In the genomic region with DNA sequence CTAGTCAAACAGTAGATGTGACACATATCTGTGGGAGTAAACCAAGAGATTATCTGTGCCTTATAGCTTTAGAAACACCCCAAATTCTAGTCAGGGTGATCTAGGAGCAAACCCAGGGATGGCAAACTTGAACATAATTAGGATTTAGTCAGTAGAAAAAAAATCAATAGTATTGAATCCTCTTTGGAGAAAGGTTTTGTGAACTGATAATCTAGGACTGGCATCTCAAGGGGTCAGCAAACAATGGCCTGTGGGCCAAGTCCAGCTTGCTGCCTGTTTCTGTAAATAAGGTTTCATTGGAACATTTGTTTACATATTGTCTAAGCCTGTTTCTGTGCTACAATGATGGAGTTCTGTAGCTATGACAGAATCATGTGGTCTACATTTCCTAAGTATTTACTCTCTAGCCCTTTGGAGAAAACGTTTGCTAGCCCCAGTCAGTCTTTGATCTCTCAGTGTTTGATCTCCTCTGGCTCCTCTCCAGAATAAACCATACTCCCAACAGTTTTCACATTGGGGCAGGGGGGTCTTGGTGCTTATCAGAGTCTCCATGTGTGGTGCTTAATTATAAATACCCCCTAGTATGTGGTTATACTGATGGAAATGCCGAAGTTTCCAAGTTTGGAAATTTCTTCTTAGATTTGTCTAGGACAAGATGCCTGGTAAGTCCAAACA, we compare ENCODE assay signal across 20 cellular contexts.
DNase-seq lines count a peak whose midpoint lies in the region; TF ChIP-seq lines count a peak whose summit lies in the region.
"Had no signal": no experiment of that assay in that cellular context is flagged by ENCODE, and none has a peak within 500 bp of the region (broad histone marks: within the 10 kb centered on the region; RNA-seq: fewer than 3 reads in every experiment).

No MANE protein-coding gene starts in this region.

- peak overlapping the region; percentile 31 for H3K27ac Mint-ChIP-seq in progenitor cell of endocrine pancreas
- no peak overlapping the region for H3K27ac Mint-ChIP-seq in CD14-positive monocyte
- H3K27ac Mint-ChIP-seq: B cell; CD4-positive, alpha-beta T cell; IgD-negative memory B cell had no signal

- peak; percentile 14 for DNase-seq in NCI-H748 (lab: John Stamatoyannopoulos, UW; ENCODE audit: unreplicated experiment)
- no peak for DNase-seq in NCI-H748 treated with DMSO at 0.1 percent for 48 hours (lab: John Stamatoyannopoulos, UW)
- DNase-seq in NCI-H146 (lab: John Stamatoyannopoulos, UW), result peak; percentile 40
- no peak for DNase-seq in progenitor cell of endocrine pancreas (ENCODE audit: low spot score, unreplicated experiment)
- DNase-seq in D341Med (ENCODE audit: low spot score), result no peak
- no peak for DNase-seq in AG08396 (ENCODE audit: low spot score)
- no peak for DNase-seq in CD14-positive monocyte (ENCODE audit: low spot score)
- DNase-seq: Caco-2; CD4-positive, alpha-beta T cell; GDM1; GOT3; MV-4-11; NCI-H1417 treated with DMSO at 0.1 percent for 48 hours; NCI-H1930; NCI-H774; OCI-M1 had no signal

- H3K9me3 Mint-ChIP-seq in progenitor cell of endocrine pancreas (ENCODE audit: low read depth) (no peaks in the 10 kb centered on the region), CD14-positive monocyte (no peaks in the 10 kb centered on the region)
- H3K9me3 Mint-ChIP-seq: CD4-positive, alpha-beta T cell; IgD-negative memory B cell had no signal

- intact Hi-C loops in CD14-positive monocyte (cut with micrococcal nuclease), result no loop called here

- peaks cover 6% of the 10 kb centered on the region for H3K27me3 Mint-ChIP-seq in progenitor cell of endocrine pancreas
- H3K27me3 Mint-ChIP-seq in CD14-positive monocyte (ENCODE audit: low read depth in 3 of 3), result peaks cover 1 to 2% (median 2%) of the 10 kb centered on the region in 3 donors
- H3K27me3 Mint-ChIP-seq: B cell had no signal

- TF ChIP-seq CTCF in VCaP (conservative IDR thresholded peaks at IDR 0.05) (no peak), progenitor cell of endocrine pancreas (IDR thresholded peaks at IDR 0.05; ENCODE audit: unreplicated experiment) (no peak), CD14-positive monocyte (IDR thresholded peaks at IDR 0.05) (no peak)

- H3K36me3 Mint-ChIP-seq in progenitor cell of endocrine pancreas (ENCODE audit: insufficient read depth), result no peaks in the 10 kb centered on the region
- H3K36me3 Mint-ChIP-seq in CD14-positive monocyte, result no peaks in the 10 kb centered on the region
- H3K36me3 Mint-ChIP-seq: IgD-negative memory B cell had no signal

- peak overlapping the region; percentile 17 for H3K27ac ChIP-seq in VCaP
- H3K27ac ChIP-seq: SJSA1 had no signal

- H3K4me1 Mint-ChIP-seq in progenitor cell of endocrine pancreas (ENCODE audit: low read depth) (peaks cover 41% of the 10 kb centered on the region), CD14-positive monocyte (peaks cover 13% of the 10 kb centered on the region)

- H3K4me3 Mint-ChIP-seq in progenitor cell of endocrine pancreas (ENCODE audit: low read depth) (no peak overlapping the region), CD14-positive monocyte (no peak overlapping the region)
- H3K4me3 Mint-ChIP-seq: B cell; CD4-positive, alpha-beta T cell; IgD-negative memory B cell had no signal

Comparison
In these comparisons a context has a peak if more than half of its experiments do, and no peak if none do; other contexts are left out.
1. DNase-seq: peak in NCI-H748 (single experiment) and NCI-H146 (single experiment); none in NCI-H748 treated with DMSO at 0.1 percent for 48 hours (single experiment), progenitor cell of endocrine pancreas (single experiment), D341Med (single experiment), AG08396 (single experiment) and CD14-positive monocyte (single experiment).